8 cellular contexts compared by ENCODE assay signal in genomic region chr9:20884985-20885593, GRCh38.
A peak's percentile ranks its signal among the peaks of the same experiment; 100 is the strongest.
DNase-seq lines count a peak whose midpoint lies in the region; ATAC-seq and TF ChIP-seq lines count a peak whose summit lies in the region.

No MANE protein-coding gene starts in this region.

- no peak overlapping the region for H3K4me3 Mint-ChIP-seq in GM23338
- no peak overlapping the region for H3K4me3 Mint-ChIP-seq in neural progenitor cell

- TF ChIP-seq POLR2A in erythroblast (IDR thresholded peaks at IDR 0.05; ENCODE audit: low read length) (no peak), thyroid gland (IDR thresholded peaks at IDR 0.05) (no peak)

- WGBS in thyroid gland, 2 donors, result 72 to 83% methylated on average over 5 of the region's 5 CpGs

- intact Hi-C loops in thyroid gland (cut with DNase I), result no loop called here

- H3K27me3 ChIP-seq in BE2C (no peaks in the 10 kb centered on the region), GM23338 (ENCODE audit: insufficient read depth) (no peaks in the 10 kb centered on the region), neural progenitor cell (no peaks in the 10 kb centered on the region), thyroid gland (no peaks in the 10 kb centered on the region)

- H3K27ac Mint-ChIP-seq in GM23338 (no peak overlapping the region), neural progenitor cell (no peak overlapping the region)

- H3K9ac ChIP-seq in neural progenitor cell, result no peak overlapping the region

- no peak overlapping the region for H3K4me3 ChIP-seq in BE2C (ENCODE audit: low read depth, low read length)
- H3K4me3 ChIP-seq in GM23338, result no peak overlapping the region
- H3K4me3 ChIP-seq in neural progenitor cell, result no peak overlapping the region
- H3K4me3 ChIP-seq in thyroid gland (replicated peaks in 1 of 3), result no peak overlapping the region

- ATAC-seq in GM23338, result peak; percentile 73
- ATAC-seq in GM18517 (IDR thresholded peaks at IDR 0.05; ENCODE audit: unreplicated experiment), result no peak

- no peaks in the 10 kb centered on the region for H3K9me2 ChIP-seq in GM23338 (ENCODE audit: insufficient read depth)

- H3K27ac ChIP-seq in GM23338 (ENCODE audit: low read depth), result no peak overlapping the region
- no peak overlapping the region for H3K27ac ChIP-seq in neural progenitor cell
- H3K27ac ChIP-seq in thyroid gland, result no peak overlapping the region

- H3K4me2 ChIP-seq in GM23338 (no peak overlapping the region), neural progenitor cell (no peak overlapping the region)

- H3F3A ChIP-seq in GM23338 (replicated peaks; ENCODE audit: low read depth) (no peaks in the 10 kb centered on the region), neural progenitor cell (ENCODE audit: low read depth) (no peaks in the 10 kb centered on the region)

- H2AFZ ChIP-seq in GM23338 (no peak overlapping the region), neural progenitor cell (replicated peaks) (no peak overlapping the region)

- H3K9me3 Mint-ChIP-seq in GM23338 (peaks cover 2% of the 10 kb centered on the region; the same call in 1 of the 3 replicates), neural progenitor cell (peaks cover 4% of the 10 kb centered on the region)

- peak; percentile 84 for TF ChIP-seq CTCF in BE2C (IDR thresholded peaks at IDR 0.05; ENCODE audit: low read depth, low read length)
- peak; percentile 73 to 80 for TF ChIP-seq CTCF in GM23338 (conservative IDR thresholded peaks at IDR 0.05; ENCODE audit: low read depth in 2 of 2)
- peak; percentile 67 for TF ChIP-seq CTCF in neural progenitor cell (IDR thresholded peaks at IDR 0.05)
- TF ChIP-seq CTCF in thyroid gland (IDR thresholded peaks at IDR 0.05), result peak; percentile 30 to 72 (median 36)

- H4K20me1 ChIP-seq in GM23338 (replicated peaks; ENCODE audit: insufficient read depth) (no peaks in the 10 kb centered on the region), neural progenitor cell (ENCODE audit: low read depth) (no peaks in the 10 kb centered on the region)

- no peaks in the 10 kb centered on the region for H3K4me1 Mint-ChIP-seq in GM23338
- no peaks in the 10 kb centered on the region for H3K4me1 Mint-ChIP-seq in neural progenitor cell

- peaks cover 2% of the 10 kb centered on the region for H3K4me1 ChIP-seq in BE2C
- H3K4me1 ChIP-seq in GM23338 (ENCODE audit: insufficient read depth), result no peaks in the 10 kb centered on the region
- H3K4me1 ChIP-seq in neural progenitor cell, result no peaks in the 10 kb centered on the region
- H3K4me1 ChIP-seq in thyroid gland, result no peaks in the 10 kb centered on the region

- H3K36me3 ChIP-seq in BE2C (no peaks in the 10 kb centered on the region; the same call in 1 of the 2 replicates), GM23338 (ENCODE audit: insufficient read depth) (no peaks in the 10 kb centered on the region; the same call in 1 of the 2 replicates), neural progenitor cell (no peaks in the 10 kb centered on the region), thyroid gland (no peaks in the 10 kb centered on the region)

- H3K79me2 ChIP-seq in GM23338 (replicated peaks; ENCODE audit: insufficient read depth), result no peaks in the 10 kb centered on the region
- no peaks in the 10 kb centered on the region for H3K79me2 ChIP-seq in neural progenitor cell (ENCODE audit: low read depth)

- DNase-seq in BE2C (peak; percentile 75), GM23338 (ENCODE audit: low spot score) (peak; percentile 81), NCI-H446 treated with DMSO at 0.1 percent for 48 hours (lab: John Stamatoyannopoulos, UW) (peak; percentile 30), erythroblast (lab: John Stamatoyannopoulos, UW) (peak; percentile 65 to 76), neural progenitor cell (ENCODE audit: low spot score) (peak; percentile 59), thyroid gland (peak; percentile 66 to 71)
- peak; percentile 6 to 44 for DNase-seq in activated CD8-positive, alpha-beta memory T cell treated with anti-CD3 and anti-CD28 coated beads for 1 hour (ENCODE audit: extremely low read depth in 1 of 2, low read depth in 1 of 2)

- H3K27me3 Mint-ChIP-seq in GM23338 (ENCODE audit: insufficient read depth, low read depth, poor library complexity) (no peaks in the 10 kb centered on the region), neural progenitor cell (ENCODE audit: insufficient read depth, low read depth) (no peaks in the 10 kb centered on the region)

- H3K9me3 ChIP-seq in BE2C (no peaks in the 10 kb centered on the region), neural progenitor cell (ENCODE audit: low read depth) (no peaks in the 10 kb centered on the region), thyroid gland (no peaks in the 10 kb centered on the region)

- H3K36me3 Mint-ChIP-seq in GM23338 (ENCODE audit: low read depth) (peaks cover 4% of the 10 kb centered on the region; the same call in 2 of the 3 replicates), neural progenitor cell (peaks cover 27% of the 10 kb centered on the region)

TF ChIP-seq in GM23338, 12 proteins besides CTCF, POLR2A, EP300 and RAD21 (continues in another document):
- TF ChIP-seq POLR2AphosphoS5 (IDR thresholded peaks at IDR 0.05; ENCODE audit: low read depth) (no peak), REST (IDR thresholded peaks at IDR 0.05; ENCODE audit: unreplicated experiment) (no peak), STAT1 (IDR thresholded peaks at IDR 0.05; ENCODE audit: unreplicated experiment) (no peak), ZNF331 (CRISPR knock-in tag; IDR thresholded peaks at IDR 0.05; ENCODE audit: low read depth) (no peak), JUNB (IDR thresholded peaks at IDR 0.05; ENCODE audit: unreplicated experiment) (no peak), EZH2 (IDR thresholded peaks at IDR 0.05; ENCODE audit: low read depth, unreplicated experiment) (no peak), NANOG (IDR thresholded peaks at IDR 0.05; ENCODE audit: borderline replicate concordance) (no peak), EZH2phosphoT487 (IDR thresholded peaks at IDR 0.05; ENCODE audit: unreplicated experiment) (no peak), ZNF114 (CRISPR knock-in tag; IDR thresholded peaks at IDR 0.05) (no peak), CREB1 (CRISPR knock-in tag; IDR thresholded peaks at IDR 0.05; ENCODE audit: low read depth) (no peak)

Comparison
In these comparisons a context has a peak if more than half of its experiments do, and no peak if none do; other contexts are left out.
1. DNase-seq: peak in every context shown above with its lines; median percentile 81 in GM23338; 75 in BE2C; 70 in erythroblast; 68 in thyroid gland; 59 in neural progenitor cell; 30 in NCI-H446 treated with DMSO at 0.1 percent for 48 hours; 25 in activated CD8-positive, alpha-beta memory T cell treated with anti-CD3 and anti-CD28 coated beads for 1 hour.